In the genomic region with DNA sequence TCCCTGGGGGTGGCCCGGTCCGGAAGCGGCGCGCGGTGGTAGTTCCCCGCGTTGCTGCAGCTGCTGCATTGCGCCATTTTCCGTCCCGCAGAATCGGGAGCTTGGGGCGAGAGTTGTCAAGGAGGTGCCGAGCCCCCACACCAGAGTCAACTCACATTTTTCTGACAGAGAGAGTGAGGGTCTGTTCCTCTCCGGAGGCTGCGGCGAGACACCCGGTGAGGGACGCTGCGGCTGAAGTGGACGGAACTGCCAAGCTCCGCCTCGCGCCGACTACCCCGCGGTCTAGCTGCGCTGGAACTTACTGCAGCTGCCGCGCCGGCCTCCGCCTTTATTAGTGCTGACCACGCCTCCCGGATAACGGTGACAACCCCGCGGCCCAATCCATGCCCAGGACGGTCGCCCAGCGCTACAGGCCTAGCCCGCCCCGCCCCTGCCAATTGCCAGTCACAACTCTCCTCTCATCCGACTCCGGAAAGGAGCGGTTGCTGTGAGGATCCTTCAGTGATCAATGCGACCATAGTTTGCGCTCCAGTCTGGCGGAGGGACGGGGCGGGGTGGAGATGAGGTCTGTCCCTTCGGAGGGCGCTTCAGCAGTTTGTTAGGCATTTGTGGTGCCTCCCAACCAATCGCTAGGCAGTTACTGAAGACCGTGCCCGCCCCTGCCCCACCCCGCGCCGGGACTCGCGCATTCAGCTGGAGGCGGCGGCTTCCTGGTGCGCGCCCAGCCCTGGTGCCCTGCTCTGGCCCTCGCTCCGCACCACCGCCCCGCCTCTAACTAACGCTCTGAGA, we compare ENCODE assay signal across 8 cellular contexts. TPM values are rescaled to one million over a fixed set of nuclear protein-coding genes. Genes with fewer than 3 reads are reported as not detected.
DNase-seq lines count a peak whose midpoint lies in the region; ATAC-seq and TF ChIP-seq lines count a peak whose summit lies in the region.

A gene with protein sequence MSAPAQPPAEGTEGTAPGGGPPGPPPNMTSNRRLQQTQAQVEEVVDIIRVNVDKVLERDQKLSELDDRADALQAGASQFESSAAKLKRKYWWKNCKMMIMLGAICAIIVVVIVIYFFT (minus strand): TSS at position 303 of the 789 bp plus-strand sequence. CDS start 146 bp downstream, at position 157.

- H3K9me3 Mint-ChIP-seq in activated T-cell treated with anti-CD3 and anti-CD28 coated beads, Interleukin-2, amount 50 U/mL, for 4 hours, result no peaks in the 10 kb centered on the region

- POLR2A ChIA-PET in Panc1 (lab: Charles Lee), result interaction anchor here (0.6 to 1.4 kb wide), 7 partner anchors 12 to 1812 kb away, joined by 3 to 11 read pairs (median 4); no protein-coding TSS in a partner anchor

- CTCF ChIA-PET in Panc1 (lab: Charles Lee), result no interaction called here

- H3K36me3 Mint-ChIP-seq in activated T-cell treated with anti-CD3 and anti-CD28 coated beads, Interleukin-2, amount 50 U/mL, for 4 hours (ENCODE audit: insufficient read depth), result peaks cover 25% of the 10 kb centered on the region

- H3K4me3 ChIP-seq in Panc1 (ENCODE audit: low read depth in 2 of 2, low read length in 2 of 2) (peak within 1 kb of the TSS; percentile 70 to 78), muscle layer of duodenum (ENCODE audit: low read depth in 1 of 2, low read length in 2 of 2) (peak within 1 kb of the TSS; percentile 78 to 84)

- H3K27me3 ChIP-seq in Panc1 (ENCODE audit: control insufficient read depth, insufficient read depth, low read length), result no peaks in the 10 kb centered on the region
- H3K27me3 ChIP-seq in muscle layer of duodenum (ENCODE audit: low read depth, low read length), result no peaks in the 10 kb centered on the region

- H3K27ac ChIP-seq in Panc1 (ENCODE audit: low read length), result peak within 1 kb of the TSS; percentile 89
- H3K27ac ChIP-seq in muscle layer of duodenum (ENCODE audit: low read length), result peak within 1 kb of the TSS; percentile 81

- ATAC-seq in GM21723 (IDR thresholded peaks at IDR 0.05; ENCODE audit: unreplicated experiment) (peak; percentile 90), Panc1 (peak; percentile 98), esophagus mucosa (peak; percentile 97)
- peak; percentile 92 to 95 for ATAC-seq in activated T-cell treated with anti-CD3 and anti-CD28 coated beads, Interleukin-2, amount 50 U/mL, for 4 hours

- no peaks in the 10 kb centered on the region for H3K27me3 Mint-ChIP-seq in activated T-cell treated with anti-CD3 and anti-CD28 coated beads, Interleukin-2, amount 50 U/mL, for 4 hours (ENCODE audit: low read depth)

- peaks cover 52% of the 10 kb centered on the region for H3K4me1 Mint-ChIP-seq in activated T-cell treated with anti-CD3 and anti-CD28 coated beads, Interleukin-2, amount 50 U/mL, for 4 hours (ENCODE audit: low read depth)

- no peaks in the 10 kb centered on the region; the same call in none of the 2 replicates for H3K36me3 ChIP-seq in Panc1 (ENCODE audit: control insufficient read depth, insufficient read depth, low read length)
- peaks cover 0 to 7% of the 10 kb centered on the region in 2 donors for H3K36me3 ChIP-seq in muscle layer of duodenum (ENCODE audit: control insufficient read depth in 1 of 2, insufficient read depth in 2 of 2, low read length in 2 of 2)

- BruUV-seq in Panc1 (replicated peaks; lab: Mats Ljungman, UMichigan), result no TSS peak

- peak; percentile 100 for DNase-seq in DMS53 (lab: John Stamatoyannopoulos, UW)
- DNase-seq in KG1 (lab: John Stamatoyannopoulos, UW), result peak; percentile 95
- peak; percentile 83 for DNase-seq in Panc1 (ENCODE audit: low read depth, low spot score)
- DNase-seq in activated T-cell treated with anti-CD3 and anti-CD28 coated beads, Interleukin-2, amount 50 U/mL, for 4 hours, result peak; percentile 96
- DNase-seq in stimulated activated CD8-positive, alpha-beta memory T cell treated with anti-CD3 and anti-CD28 coated beads, Interleukin-7, amount 100 ng/mL, for 4 hours (ENCODE audit: low read depth in 2 of 2), result peak; percentile 92 to 95

- in situ Hi-C loops in Panc1 (cut with HindIII; ENCODE audit: low pct_unique_long_range_greater_than_20kb, low sequenced_read_pairs), result no loop called here

- TF ChIP-seq CTCF in Panc1 (IDR thresholded peaks at IDR 0.05), result no peak

- intact Hi-C loops in Panc1 (cut with micrococcal nuclease; ENCODE audit: unreplicated experiment), result no loop called here

- H3K9me3 ChIP-seq in Panc1 (ENCODE audit: control insufficient read depth, insufficient read depth, low read depth, low read length) (no peaks in the 10 kb centered on the region), muscle layer of duodenum (ENCODE audit: control insufficient read depth in 1 of 2, low read length in 2 of 2) (no peaks in the 10 kb centered on the region)

- H3K4me1 ChIP-seq in Panc1 (ENCODE audit: control insufficient read depth, insufficient read depth, low read length), result peaks cover 14% of the 10 kb centered on the region
- H3K4me1 ChIP-seq in muscle layer of duodenum (ENCODE audit: control insufficient read depth in 1 of 2, insufficient read depth in 2 of 2, low read length in 2 of 2), result peaks cover 10 to 26% of the 10 kb centered on the region in 2 donors

- H3K4me3 Mint-ChIP-seq in activated T-cell treated with anti-CD3 and anti-CD28 coated beads, Interleukin-2, amount 50 U/mL, for 4 hours, result peak within 1 kb of the TSS; percentile 85

RNA-seq across cellular contexts. Expression of the gene that starts here (rescaled TPM):
- total RNA-seq in Panc1 (2021; ENCODE audit: unreplicated experiment) (11.2 TPM), esophagus mucosa (1.6 TPM)
- 8.1 TPM for polyA plus RNA-seq in Panc1 (2012; ENCODE audit: insufficient read length)
- 10 to 100 TPM; 17.1 to 22.9 (median 21.6) TPM for total RNA-seq in activated T-cell treated with anti-CD3 and anti-CD28 coated beads, Interleukin-2, amount 50 U/mL, for 4 hours

Comparison
In these comparisons a context has a peak if more than half of its experiments do, and no peak if none do; other contexts are left out.
1. Peak in every context shown above with its lines: DNase-seq, ATAC-seq, H3K4me3 ChIP-seq and H3K27ac ChIP-seq.